ENCODE assay signal across 22 cellular contexts in genomic region chr12:19573866-19574265, GRCh38.
"Had no signal": no experiment of that assay in that cellular context is flagged by ENCODE, and none has a peak within 500 bp of the region (broad histone marks: within the 10 kb centered on the region; RNA-seq: fewer than 3 reads in every experiment).

No MANE protein-coding gene starts in this region.

- H3K9ac ChIP-seq: neural progenitor cell had no signal

- H3K4me3 ChIP-seq: dorsolateral prefrontal cortex, gastrocnemius medialis, lung, neural progenitor cell, ovary, psoas muscle, sigmoid colon, spleen, stomach, thyroid gland had no signal

- H3K4me1 ChIP-seq: neural progenitor cell had no signal

- H3K4me2 ChIP-seq: neural progenitor cell had no signal

- DNase-seq: dorsolateral prefrontal cortex; effector CD4-positive, alpha-beta T cell; foreskin fibroblast; gastrocnemius medialis; head of caudate nucleus; midbrain; naive thymus-derived CD4-positive, alpha-beta T cell; nucleus accumbens; ovary; psoas muscle; sigmoid colon; spleen; stimulated activated CD4-positive, alpha-beta T cell treated with anti-CD3 and anti-CD28 coated beads, Interleukin-4, amount 100 ng/mL, for 4 hours; stomach; thyroid gland had no signal

- H3K9me3 ChIP-seq: gastrocnemius medialis, ovary, psoas muscle, sigmoid colon, spleen, stomach, thyroid gland had no signal

- H3K27me3 ChIP-seq: dorsolateral prefrontal cortex, gastrocnemius medialis, neural progenitor cell, ovary, sigmoid colon, spleen, stomach, thyroid gland had no signal

- ATAC-seq: esophagus mucosa; gastrocnemius medialis; left ventricle myocardium superior; naive thymus-derived CD4-positive, alpha-beta T cell; psoas muscle; right cardiac atrium; stimulated activated memory B cell treated with anti-CD40 and anti-IgM and Interleukin-4, amounts not matched to agents 10 μg/mL and 1 μg/mL and 100 μg/mL, for 72 hours had no signal

- H3K36me3 ChIP-seq: gastrocnemius medialis, neural progenitor cell, ovary, sigmoid colon, stomach, thyroid gland had no signal

- H3K27ac ChIP-seq: epithelial cell of prostate, gastrocnemius medialis, neural progenitor cell, ovary, psoas muscle, sigmoid colon, stomach had no signal
